16 cellular contexts compared by ENCODE assay signal in genomic region chr3:73069775-73070444, GRCh38. TPM values are rescaled to one million over a fixed set of nuclear protein-coding genes. Genes with fewer than 3 reads are reported as not detected.
DNase-seq lines count a peak whose midpoint lies in the region; ATAC-seq and TF ChIP-seq lines count a peak whose summit lies in the region.
"Had no signal": no experiment of that assay in that cellular context is flagged by ENCODE, and none has a peak within 500 bp of the region (broad histone marks: within the 10 kb centered on the region; RNA-seq: fewer than 3 reads in every experiment).

No MANE protein-coding gene starts in this region.

- peaks cover 6% of the 10 kb centered on the region; the same call in 1 of the 2 replicates for H3K4me1 ChIP-seq in H9 (ENCODE audit: insufficient read depth, low read length)
- H3K4me1 ChIP-seq in subcutaneous abdominal adipose tissue (ENCODE audit: control insufficient read depth in 5 of 5, insufficient read depth in 5 of 5, low read length in 5 of 5) = peaks cover 4 to 19% (median 8%) of the 10 kb centered on the region in 5 donors

- H3K27ac Mint-ChIP-seq in activated naive CD8-positive, alpha-beta T cell = peak overlapping the region; percentile 58
- no peak overlapping the region for H3K27ac Mint-ChIP-seq in activated naive CD8-positive, alpha-beta T cell treated with anti-CD3 and anti-CD28 coated beads for 36 hours
- H3K27ac Mint-ChIP-seq in H9 (peak overlapping the region; percentile 14 to 51 (median 22); a peak in 2 of 7 replicates), chondrocyte (ENCODE audit: unreplicated experiment) (peak overlapping the region; percentile 87)

- no peak overlapping the region for H2BK15ac ChIP-seq in H9 (ENCODE audit: low read depth, low read length)

- no peak overlapping the region for H3K4ac ChIP-seq in H9 (ENCODE audit: low read depth, low read length)

- no peak overlapping the region for H3K4me2 ChIP-seq in H9 (ENCODE audit: insufficient read depth, insufficient read length, low read length)

- no peak overlapping the region for H3T11ph ChIP-seq in H9 (ENCODE audit: low read length)

- no peaks in the 10 kb centered on the region for H4K20me1 ChIP-seq in H9 (ENCODE audit: control insufficient read depth, insufficient read depth, insufficient read length)

- H3K23me2 ChIP-seq in H9 (ENCODE audit: insufficient read length, low read depth, low read length, poor library complexity, severe bottlenecking) = no peaks in the 10 kb centered on the region

- H3K14ac ChIP-seq in H9 (ENCODE audit: insufficient read depth, low read length) = no peak overlapping the region

- H3K9me3 Mint-ChIP-seq in activated naive CD8-positive, alpha-beta T cell (ENCODE audit: low read depth) = no peaks in the 10 kb centered on the region
- H3K9me3 Mint-ChIP-seq in activated naive CD8-positive, alpha-beta T cell treated with anti-CD3 and anti-CD28 coated beads for 36 hours = no peaks in the 10 kb centered on the region
- H3K9me3 Mint-ChIP-seq in H9 = no peaks in the 10 kb centered on the region
- H3K9me3 Mint-ChIP-seq in chondrocyte (ENCODE audit: low read depth) = no peaks in the 10 kb centered on the region
- H3K9me3 Mint-ChIP-seq: CD8-positive, alpha-beta memory T cell had no signal

- H2BK20ac ChIP-seq in H9 (ENCODE audit: low read depth, low read length, poor library complexity, severe bottlenecking) = no peak overlapping the region

- no peak overlapping the region for H2BK12ac ChIP-seq in H9 (ENCODE audit: insufficient read length, low read depth, low read length)

- H3K4me1 Mint-ChIP-seq in activated naive CD8-positive, alpha-beta T cell (ENCODE audit: low read depth) = peaks cover 20% of the 10 kb centered on the region
- H3K4me1 Mint-ChIP-seq in activated naive CD8-positive, alpha-beta T cell treated with anti-CD3 and anti-CD28 coated beads for 36 hours = peaks cover 32% of the 10 kb centered on the region
- H3K4me1 Mint-ChIP-seq in H9 = peaks cover 23 to 31% of the 10 kb centered on the region in 2 experiments
- peaks cover 73% of the 10 kb centered on the region for H3K4me1 Mint-ChIP-seq in chondrocyte (ENCODE audit: low read depth)

- no peak overlapping the region for H3K23ac ChIP-seq in H9 (ENCODE audit: insufficient read length, low read depth, low read length)

- H3K4me3 ChIP-seq in subcutaneous abdominal adipose tissue (ENCODE audit: low read depth in 1 of 5, low read length in 5 of 5) = no peak overlapping the region
- H3K4me3 ChIP-seq: BLaER1 treated with 17β-estradiol and CSF1 and Interleukin-3, amounts not matched to agents 10 nM and 100 nM had no signal

- H2BK5ac ChIP-seq in H9 (ENCODE audit: insufficient read length, low read length) = no peak overlapping the region

- no peak overlapping the region for H4K8ac ChIP-seq in H9 (replicated peaks; ENCODE audit: insufficient read length, low read depth, low read length)

- H3K27ac ChIP-seq in H9 (ENCODE audit: insufficient read length, low read depth, low read length) = no peak overlapping the region
- peak overlapping the region; percentile 26 for H3K27ac ChIP-seq in subcutaneous abdominal adipose tissue (ENCODE audit: low read depth, low read length)
- H3K27ac ChIP-seq: BLaER1 treated with 17β-estradiol and CSF1 and Interleukin-3, amounts not matched to agents 10 nM and 100 nM; RWPE1 had no signal

- no peak overlapping the region for H4K91ac ChIP-seq in H9 (ENCODE audit: insufficient read length, low read depth, low read length)

- H3K36me3 Mint-ChIP-seq in activated naive CD8-positive, alpha-beta T cell = no peaks in the 10 kb centered on the region
- peaks cover 5% of the 10 kb centered on the region for H3K36me3 Mint-ChIP-seq in activated naive CD8-positive, alpha-beta T cell treated with anti-CD3 and anti-CD28 coated beads for 36 hours
- H3K36me3 Mint-ChIP-seq in H9 (ENCODE audit: insufficient read depth in 1 of 3, low read depth in 3 of 3) (peaks cover 0 to 21% (median 16%) of the 10 kb centered on the region in 3 experiments; a peak in 5 of 7 replicates), chondrocyte (ENCODE audit: low read depth) (peaks cover 9% of the 10 kb centered on the region)

- H2AFZ ChIP-seq in H9 (ENCODE audit: low read length) = no peak overlapping the region

- no peak for DNase-seq in activated naive CD8-positive, alpha-beta T cell treated with anti-CD3 and anti-CD28 coated beads for 36 hours
- DNase-seq in H9 = no peak
- DNase-seq in chondrocyte (ENCODE audit: low spot score) = no peak
- DNase-seq in germinal center (ENCODE audit: low spot score) = no peak
- DNase-seq: CD8-positive, alpha-beta memory T cell; DMS79 treated with DMSO at 0.1 percent for 48 hours; KG1; NCI-H1436; NCI-H2081; NCI-H748 treated with DMSO at 0.1 percent for 48 hours; PC-3 had no signal

- no peak overlapping the region for H4K5ac ChIP-seq in H9 (ENCODE audit: insufficient read length, low read depth, low read length)

- no peak overlapping the region for H3K56ac ChIP-seq in H9 (ENCODE audit: insufficient read length, low read depth, low read length)

- peaks cover 3 to 11% (median 8%) of the 10 kb centered on the region in 5 donors for H3K36me3 ChIP-seq in subcutaneous abdominal adipose tissue (ENCODE audit: control insufficient read depth in 5 of 5, insufficient read depth in 5 of 5, low read length in 5 of 5)

- TF ChIP-seq CTCF in H9 (conservative IDR thresholded peaks at IDR 0.05) (no peak), chondrocyte (IDR thresholded peaks at IDR 0.05) (no peak)

- WGBS in H9 (ENCODE audit: extremely low coverage, insufficient read length, low lambda C conversion rate) = no CpG with 5 or more reads among the region's 14 CpGs

- H3K27me3 ChIP-seq in H9 (ENCODE audit: insufficient read depth, low read length) (no peaks in the 10 kb centered on the region), subcutaneous abdominal adipose tissue (ENCODE audit: control insufficient read depth in 5 of 5, insufficient read depth in 4 of 5, low read length in 5 of 5) (no peaks in the 10 kb centered on the region)
- H3K27me3 ChIP-seq: BLaER1 treated with 17β-estradiol and CSF1 and Interleukin-3, amounts not matched to agents 10 nM and 100 nM had no signal

- H3K79me1 ChIP-seq in H9 (ENCODE audit: insufficient read depth, low read depth, low read length, poor library complexity, severe bottlenecking) = no peaks in the 10 kb centered on the region

- H3K4me3 Mint-ChIP-seq in activated naive CD8-positive, alpha-beta T cell = no peak overlapping the region
- no peak overlapping the region for H3K4me3 Mint-ChIP-seq in activated naive CD8-positive, alpha-beta T cell treated with anti-CD3 and anti-CD28 coated beads for 36 hours
- H3K4me3 Mint-ChIP-seq in H9 (no peak overlapping the region), chondrocyte (ENCODE audit: unreplicated experiment) (no peak overlapping the region)
- H3K4me3 Mint-ChIP-seq: CD8-positive, alpha-beta memory T cell had no signal

- H3K9ac ChIP-seq in H9 (ENCODE audit: extremely low read depth, insufficient read length, low read length) (no peak overlapping the region), subcutaneous abdominal adipose tissue (ENCODE audit: low read length in 5 of 5) (peak overlapping the region in 1 of 5 donors; percentile 29)
- H3K9ac ChIP-seq: BLaER1 treated with 17β-estradiol and CSF1 and Interleukin-3, amounts not matched to agents 10 nM and 100 nM had no signal

- no peak overlapping the region for H2BK120ac ChIP-seq in H9 (ENCODE audit: low read depth, low read length, poor library complexity, severe bottlenecking)

- H3K79me2 ChIP-seq in H9 (ENCODE audit: insufficient read depth, low read length) = no peaks in the 10 kb centered on the region

- no peak for ATAC-seq in GM19035 (IDR thresholded peaks at IDR 0.05; ENCODE audit: unreplicated experiment)

- no peak overlapping the region for H2AK5ac ChIP-seq in H9 (ENCODE audit: insufficient read length, low read length)

- H3K18ac ChIP-seq in H9 (ENCODE audit: insufficient read length, low read depth, low read length) = no peak overlapping the region

- H3K27me3 Mint-ChIP-seq in activated naive CD8-positive, alpha-beta T cell = no peaks in the 10 kb centered on the region
- H3K27me3 Mint-ChIP-seq in activated naive CD8-positive, alpha-beta T cell treated with anti-CD3 and anti-CD28 coated beads for 36 hours = no peaks in the 10 kb centered on the region
- no peaks in the 10 kb centered on the region for H3K27me3 Mint-ChIP-seq in H9 (ENCODE audit: low read depth)
- H3K27me3 Mint-ChIP-seq in chondrocyte (ENCODE audit: low read depth) = no peaks in the 10 kb centered on the region
- H3K27me3 Mint-ChIP-seq: CD8-positive, alpha-beta memory T cell had no signal

- H3K9me3 ChIP-seq in H9 (ENCODE audit: control insufficient read depth, low read depth, low read length) (no peaks in the 10 kb centered on the region), subcutaneous abdominal adipose tissue (ENCODE audit: control insufficient read depth in 5 of 5, low read length in 5 of 5) (no peaks in the 10 kb centered on the region)
- H3K9me3 ChIP-seq: BLaER1 treated with 17β-estradiol and CSF1 and Interleukin-3, amounts not matched to agents 10 nM and 100 nM had no signal

RNA-seq across cellular contexts. Expression of gene EBLN2, which starts 8.5 kb away (rescaled TPM):
- 1 to 10 TPM; 3.5 to 3.6 TPM for total RNA-seq in activated naive CD8-positive, alpha-beta T cell treated with anti-CD3 and anti-CD28 coated beads for 36 hours
- 4.4 and 6.1 TPM in 2 replicates for total RNA-seq in H9 (2021)
- 2.5 to 4.7 TPM (median 3.3 TPM) in 3 replicates for total RNA-seq in chondrocyte
